1 cellular context compared by ENCODE assay signal in genomic region chr17:32350662-32351418, GRCh38.
TF ChIP-seq lines count a peak whose summit lies in the region.

No MANE protein-coding gene starts in this region.

TF ChIP-seq in HepG2, 621 proteins besides CTCF, POLR2A, EP300 and RAD21:
- TF ChIP-seq PATZ1 (CRISPR knock-in tag; IDR thresholded peaks at IDR 0.05) (no peak), CREBL2 (CRISPR knock-in tag; IDR thresholded peaks at IDR 0.05; ENCODE audit: borderline replicate concordance) (no peak), YEATS4 (CRISPR knock-in tag; IDR thresholded peaks at IDR 0.05; ENCODE audit: borderline replicate concordance) (no peak), ELF3 (CRISPR knock-in tag; IDR thresholded peaks at IDR 0.05) (0 out of 2 replicates have a peak, but pooled peaks have one; percentile 33), SIN3A (IDR thresholded peaks at IDR 0.05; ENCODE audit: borderline replicate concordance, low read depth, low read length) (peak; percentile 5; the same call in 1 of the 2 replicates), ZNF546 (CRISPR knock-in tag; conservative IDR thresholded peaks at IDR 0.05) (no peak), FOXJ3 (CRISPR knock-in tag; IDR thresholded peaks at IDR 0.05; ENCODE audit: borderline replicate concordance) (no peak), NCOR1 (IDR thresholded peaks at IDR 0.05; ENCODE audit: borderline replicate concordance, low read length) (0 out of 2 replicates have a peak, but pooled peaks have one; percentile 4), PRPF4 (IDR thresholded peaks at IDR 0.05; ENCODE audit: low read depth, low read length, poor library complexity, severe bottlenecking) (no peak), FOXC1 (CRISPR knock-in tag; IDR thresholded peaks at IDR 0.05; ENCODE audit: borderline replicate concordance) (no peak), ZNF83 (CRISPR knock-in tag; IDR thresholded peaks at IDR 0.05; ENCODE audit: borderline replicate concordance) (no peak), THRA (CRISPR knock-in tag; IDR thresholded peaks at IDR 0.05; ENCODE audit: borderline replicate concordance) (no peak), ZNF552 (CRISPR knock-in tag; IDR thresholded peaks at IDR 0.05; ENCODE audit: borderline replicate concordance) (no peak), MBD4 (IDR thresholded peaks at IDR 0.05; ENCODE audit: borderline replicate concordance, low read length) (0 out of 2 replicates have a peak, but pooled peaks have one; percentile 40), ZNF709 (CRISPR knock-in tag; IDR thresholded peaks at IDR 0.05) (no peak), ZNF17 (CRISPR knock-in tag; IDR thresholded peaks at IDR 0.05) (no peak), YEATS2 (CRISPR knock-in tag; IDR thresholded peaks at IDR 0.05; ENCODE audit: borderline replicate concordance) (no peak), KDM5A (IDR thresholded peaks at IDR 0.05; ENCODE audit: borderline replicate concordance, low read length) (0 out of 2 replicates have a peak, but pooled peaks have one; percentile 15), TBX3 (IDR thresholded peaks at IDR 0.05; ENCODE audit: borderline replicate concordance) (no peak), ZBTB44 (CRISPR knock-in tag; IDR thresholded peaks at IDR 0.05) (no peak), GLMP (CRISPR knock-in tag; IDR thresholded peaks at IDR 0.05; ENCODE audit: borderline replicate concordance) (no peak), MLLT10 (CRISPR knock-in tag; IDR thresholded peaks at IDR 0.05) (no peak), SNAPC5 (CRISPR knock-in tag; IDR thresholded peaks at IDR 0.05; ENCODE audit: borderline replicate concordance) (no peak), ZNF704 (CRISPR knock-in tag; IDR thresholded peaks at IDR 0.05; ENCODE audit: borderline replicate concordance) (no peak), KAT2B (IDR thresholded peaks at IDR 0.05; ENCODE audit: borderline replicate concordance, low read depth, low read length) (peak; percentile 97), ZNF430 (CRISPR knock-in tag; IDR thresholded peaks at IDR 0.05) (no peak), ZNF264 (CRISPR knock-in tag; IDR thresholded peaks at IDR 0.05) (no peak), PTBP1 (IDR thresholded peaks at IDR 0.05; ENCODE audit: low read depth, low read length, poor library complexity, severe bottlenecking) (no peak), ZBTB39 (CRISPR knock-in tag; IDR thresholded peaks at IDR 0.05) (no peak), ZNF782 (CRISPR knock-in tag; IDR thresholded peaks at IDR 0.05; ENCODE audit: borderline replicate concordance) (no peak), ZSCAN5A (CRISPR knock-in tag; IDR thresholded peaks at IDR 0.05; ENCODE audit: borderline replicate concordance) (no peak), ZNF33A (CRISPR knock-in tag; IDR thresholded peaks at IDR 0.05; ENCODE audit: borderline replicate concordance) (no peak), ZNF687 (CRISPR knock-in tag; IDR thresholded peaks at IDR 0.05) (no peak), ZFAT (CRISPR knock-in tag; conservative IDR thresholded peaks at IDR 0.05) (no peak), ZNF570 (CRISPR knock-in tag; IDR thresholded peaks at IDR 0.05; ENCODE audit: borderline replicate concordance) (no peak), TAF1 (CRISPR knock-in tag; IDR thresholded peaks at IDR 0.05) (no peak), ZNF891 (CRISPR knock-in tag; IDR thresholded peaks at IDR 0.05) (no peak), CEBPZ (IDR thresholded peaks at IDR 0.05; ENCODE audit: low read length) (no peak), SNRNP70 (IDR thresholded peaks at IDR 0.05; ENCODE audit: low read depth, low read length) (no peak), ARNTL (CRISPR knock-in tag; IDR thresholded peaks at IDR 0.05) (no peak), SMARCC2 (IDR thresholded peaks at IDR 0.05) (no peak)
TF ChIP-seq in HepG2: peak in this region for 6.
